Comparison of ENCODE assay signal across 8 cellular contexts in genomic region chr1:155208656-155209372, GRCh38. TPM values are rescaled to one million over a fixed set of nuclear protein-coding genes. Genes with fewer than 3 reads are reported as not detected.
DNase-seq lines count a peak whose midpoint lies in the region; ATAC-seq lines count a peak whose summit lies in the region.

MTX1 (plus strand) TSS chr1:155208695; CDS start chr1:155208805, 110 bp downstream.

- peak; percentile 54 for ATAC-seq in GM21526 (IDR thresholded peaks at IDR 0.05; ENCODE audit: low FRiP score, unreplicated experiment)
- peak; percentile 90 for ATAC-seq in activated T-helper 17 cell treated with anti-CD3 and anti-CD28 coated beads, Interleukin-2, amount 50 U/mL, for 72 hours (replicated peaks)
- peak; percentile 91 to 93 for ATAC-seq in natural killer cell treated with Interleukin-12 subunit alpha and Interleukin-12 subunit beta and Interleukin-15 and Interleukin-18, amount 100 ng/mL, for 72 hours
- peak; percentile 85 for ATAC-seq in stimulated activated naive CD8-positive, alpha-beta T cell treated with anti-CD3 and anti-CD28 coated beads, Interleukin-15, Interleukin-2, amounts not matched to agents 100 U/mL and 50 U/mL, for 24 hours

- peaks cover 19% of the 10 kb centered on the region for H3K36me3 Mint-ChIP-seq in activated T-helper 17 cell treated with anti-CD3 and anti-CD28 coated beads, Interleukin-2, amount 50 U/mL, for 72 hours (ENCODE audit: low read depth)
- H3K36me3 Mint-ChIP-seq in natural killer cell treated with Interleukin-12 subunit alpha and Interleukin-12 subunit beta and Interleukin-15 and Interleukin-18, amount 100 ng/mL, for 72 hours = no peaks in the 10 kb centered on the region

- H3K4me3 Mint-ChIP-seq in activated T-helper 17 cell treated with anti-CD3 and anti-CD28 coated beads, Interleukin-2, amount 50 U/mL, for 72 hours = peak within 1 kb of the TSS; percentile 89
- H3K4me3 Mint-ChIP-seq in natural killer cell treated with Interleukin-12 subunit alpha and Interleukin-12 subunit beta and Interleukin-15 and Interleukin-18, amount 100 ng/mL, for 72 hours = peak within 1 kb of the TSS; percentile 94

- peak; percentile 93 for DNase-seq in DMS 273 (lab: John Stamatoyannopoulos, UW; ENCODE audit: unreplicated experiment)
- DNase-seq in KG1 (lab: John Stamatoyannopoulos, UW) = peak; percentile 56
- DNase-seq in RPMI8226 = peak; percentile 94
- DNase-seq in fibroblast of peridontal ligament (ENCODE audit: extremely low read depth) = peak; percentile 81
- DNase-seq in natural killer cell treated with Interleukin-12 subunit alpha and Interleukin-12 subunit beta and Interleukin-15 and Interleukin-18, amount 100 ng/mL, for 72 hours (ENCODE audit: low spot score) = peak; percentile 87
- peak; percentile 94 for DNase-seq in stimulated activated naive CD8-positive, alpha-beta T cell treated with anti-CD3 and anti-CD28 coated beads, Interleukin-15, Interleukin-2, amounts not matched to agents 100 U/mL and 50 U/mL, for 24 hours

- no peaks in the 10 kb centered on the region for H3K27me3 Mint-ChIP-seq in activated T-helper 17 cell treated with anti-CD3 and anti-CD28 coated beads, Interleukin-2, amount 50 U/mL, for 72 hours
- no peaks in the 10 kb centered on the region for H3K27me3 Mint-ChIP-seq in natural killer cell treated with Interleukin-12 subunit alpha and Interleukin-12 subunit beta and Interleukin-15 and Interleukin-18, amount 100 ng/mL, for 72 hours

- peak within 1 kb of the TSS; percentile 99 for H3K27ac Mint-ChIP-seq in activated T-helper 17 cell treated with anti-CD3 and anti-CD28 coated beads, Interleukin-2, amount 50 U/mL, for 72 hours
- H3K27ac Mint-ChIP-seq in natural killer cell treated with Interleukin-12 subunit alpha and Interleukin-12 subunit beta and Interleukin-15 and Interleukin-18, amount 100 ng/mL, for 72 hours = peak within 1 kb of the TSS; percentile 68 to 87

- peaks cover 17% of the 10 kb centered on the region for H3K4me1 Mint-ChIP-seq in activated T-helper 17 cell treated with anti-CD3 and anti-CD28 coated beads, Interleukin-2, amount 50 U/mL, for 72 hours
- peaks cover 23 to 27% of the 10 kb centered on the region in 2 donors for H3K4me1 Mint-ChIP-seq in natural killer cell treated with Interleukin-12 subunit alpha and Interleukin-12 subunit beta and Interleukin-15 and Interleukin-18, amount 100 ng/mL, for 72 hours (ENCODE audit: low read depth in 2 of 2)

- no peaks in the 10 kb centered on the region for H3K9me3 Mint-ChIP-seq in activated T-helper 17 cell treated with anti-CD3 and anti-CD28 coated beads, Interleukin-2, amount 50 U/mL, for 72 hours
- H3K9me3 Mint-ChIP-seq in natural killer cell treated with Interleukin-12 subunit alpha and Interleukin-12 subunit beta and Interleukin-15 and Interleukin-18, amount 100 ng/mL, for 72 hours = no peaks in the 10 kb centered on the region

RNA-seq across cellular contexts. Expression of gene MTX1, which starts in this region (rescaled TPM):
- 10 to 100 TPM; 31.3 to 59.9 TPM for total RNA-seq in activated T-helper 17 cell treated with anti-CD3 and anti-CD28 coated beads, Interleukin-2, amount 50 U/mL, for 72 hours
- total RNA-seq in natural killer cell treated with Interleukin-12 subunit alpha and Interleukin-12 subunit beta and Interleukin-15 and Interleukin-18, amount 100 ng/mL, for 72 hours = 10 to 100 TPM; 42.6 to 53.0 TPM

Comparison
In these comparisons a context has a peak if more than half of its experiments do, and no peak if none do; other contexts are left out.
1. Peak in every context shown above with its lines: DNase-seq and ATAC-seq.